8 cellular contexts compared by ENCODE assay signal in the genomic region with DNA sequence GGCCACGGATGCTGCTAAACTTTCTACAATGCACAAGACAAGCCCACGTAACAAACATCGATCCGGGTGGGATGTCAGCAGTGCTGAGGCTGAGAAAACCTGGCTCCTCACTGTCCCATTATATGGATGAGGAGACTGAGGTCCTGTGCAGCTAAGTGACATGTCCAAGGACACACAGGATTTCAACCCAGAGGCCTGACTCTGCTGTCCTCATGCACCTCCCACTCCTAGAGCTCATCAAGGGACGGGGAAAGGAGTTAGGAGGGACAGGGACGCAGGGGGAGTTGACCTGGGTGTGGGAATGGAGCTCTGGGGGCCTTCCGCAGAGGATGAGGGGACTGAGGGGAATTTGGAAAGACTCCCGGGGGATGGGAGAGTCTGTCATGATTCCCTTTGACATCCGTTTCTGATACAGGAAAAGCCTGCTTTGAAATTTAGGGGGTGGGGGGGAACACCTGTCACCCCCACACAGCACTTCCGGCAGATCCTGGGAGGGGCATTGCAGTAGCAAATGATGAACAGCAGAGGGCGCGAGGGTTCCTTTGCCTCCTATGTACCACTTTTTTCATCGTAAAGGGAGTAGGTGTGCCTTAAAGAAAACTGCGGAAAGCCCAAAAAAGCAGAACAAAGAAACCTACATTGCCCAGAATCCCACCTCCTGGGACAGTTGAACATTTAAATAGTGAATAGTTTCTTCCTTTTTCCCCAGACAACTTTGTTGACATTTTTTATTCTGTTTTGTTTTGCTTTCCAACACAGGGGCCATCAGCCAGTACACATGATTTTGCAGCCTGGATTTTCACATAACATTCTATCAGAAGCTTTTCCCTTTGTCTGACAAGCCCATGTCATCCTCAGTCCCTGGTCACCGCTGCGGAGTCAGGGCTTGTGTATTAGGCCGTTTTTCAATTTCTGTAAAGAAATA. TPM values are rescaled to one million over a fixed set of nuclear protein-coding genes. Genes with fewer than 3 reads are reported as not detected.
DNase-seq lines count a peak whose midpoint lies in the region; ATAC-seq and TF ChIP-seq lines count a peak whose summit lies in the region.

No MANE protein-coding gene starts in this region.

- no peaks in the 10 kb centered on the region for H3K79me2 ChIP-seq in OCI-LY7 (ENCODE audit: insufficient read depth, low read depth, low read length)

- peak; percentile 73 for TF ChIP-seq RAD21 in Ishikawa (IDR thresholded peaks at IDR 0.05; ENCODE audit: low read depth)

- H2AFZ ChIP-seq in OCI-LY7 (ENCODE audit: low read length): no peak overlapping the region; the same call in 1 of the 2 replicates

- H3K4me2 ChIP-seq in OCI-LY7 (ENCODE audit: low read length): no peak overlapping the region

- peak; percentile 59 for DNase-seq in Caki2 (ENCODE audit: low read depth)
- DNase-seq in OCI-LY7 (ENCODE audit: low spot score): peak; percentile 82
- peak; percentile 70 to 71 for DNase-seq in activated T-cell treated with anti-CD3 and anti-CD28 coated beads, Interleukin-2, amount 50 U/mL, for 48 hours
- DNase-seq in fibroblast of pulmonary artery (ENCODE audit: low read depth): peak; percentile 66
- peak in 4 of 5 donors; percentile 31 to 53 (median 40) for DNase-seq in ovary
- peak in 1 of 2 donors; percentile 48 for DNase-seq in upper lobe of left lung

- BruUV-seq in OCI-LY7 (replicated peaks; lab: Mats Ljungman, UMichigan): no TSS peak

- POLR2A ChIA-PET in OCI-LY7 (lab: Charles Lee): no interaction called here

- in situ Hi-C loops in Caki2 (cut with HindIII; ENCODE audit: low pct_unique_long_range_greater_than_20kb, low sequenced_read_pairs): no loop called here

- 31 to 42% (median 36%) methylated on average over 17 of the region's 17 CpGs for WGBS in ovary, 3 donors
- WGBS in upper lobe of left lung, 2 donors: 36 to 44% methylated on average over 13 to 17 of the region's 17 CpGs

- ATAC-seq in upper lobe of left lung (ENCODE audit: low FRiP score in 2 of 2) (peak in 1 of 2 donors; percentile 78), GM18868 (IDR thresholded peaks at IDR 0.05; ENCODE audit: unreplicated experiment) (no peak)

- H3K9me3 ChIP-seq in OCI-LY7 (ENCODE audit: low read length): no peaks in the 10 kb centered on the region
- H3K9me3 ChIP-seq in ovary: no peaks in the 10 kb centered on the region
- H3K9me3 ChIP-seq in upper lobe of left lung: no peaks in the 10 kb centered on the region

- intact Hi-C loops in OCI-LY7 (cut with micrococcal nuclease; ENCODE audit: unreplicated experiment): loop anchor here (1.0 to 2.0 kb wide), 2 partner anchors 263 to 392 kb away; no protein-coding TSS in a partner anchor
- intact Hi-C loops in ovary (cut with DNase I): no loop called here

- no peaks in the 10 kb centered on the region for H4K20me1 ChIP-seq in OCI-LY7 (ENCODE audit: insufficient read depth, low read length)

- peaks cover 38% of the 10 kb centered on the region for H3K4me1 ChIP-seq in OCI-LY7 (ENCODE audit: insufficient read depth, low read length, poor library complexity, severe bottlenecking)
- H3K4me1 ChIP-seq in ovary (ENCODE audit: insufficient read depth): no peaks in the 10 kb centered on the region
- H3K4me1 ChIP-seq in upper lobe of left lung: no peaks in the 10 kb centered on the region

- CTCF ChIA-PET in OCI-LY7 (lab: Charles Lee; ENCODE audit: unreplicated experiment): no interaction called here

- H3K36me3 ChIP-seq in OCI-LY7 (ENCODE audit: insufficient read depth, low read length): no peaks in the 10 kb centered on the region
- no peaks in the 10 kb centered on the region for H3K36me3 ChIP-seq in ovary
- H3K36me3 ChIP-seq in upper lobe of left lung: no peaks in the 10 kb centered on the region

- H3K9me2 ChIP-seq in OCI-LY7 (ENCODE audit: insufficient read depth, low read length): no peaks in the 10 kb centered on the region

- no peak overlapping the region for H3K27ac ChIP-seq in OCI-LY7 (ENCODE audit: low read depth, low read length, poor library complexity, severe bottlenecking)
- no peak overlapping the region for H3K27ac ChIP-seq in ovary
- H3K27ac ChIP-seq in upper lobe of left lung: no peak overlapping the region

- TF ChIP-seq CTCF in OCI-LY7 (conservative IDR thresholded peaks at IDR 0.05; ENCODE audit: low read length) (peak; percentile 97), fibroblast of pulmonary artery (IDR thresholded peaks at IDR 0.05; ENCODE audit: low read length, missing control alignments) (peak; percentile 98), ovary (IDR thresholded peaks at IDR 0.05) (peak in 2 of 3 donors; percentile 13 to 24), upper lobe of left lung (IDR thresholded peaks at IDR 0.05) (peak; percentile 60 to 89 (median 78))

- H3K27me3 ChIP-seq in ovary (no peaks in the 10 kb centered on the region), upper lobe of left lung (no peaks in the 10 kb centered on the region)

- H3K4me3 ChIP-seq in OCI-LY7 (ENCODE audit: low read depth, low read length, poor library complexity, severe bottlenecking) (no peak overlapping the region), fibroblast of pulmonary artery (replicated peaks; ENCODE audit: low read depth, low read length) (no peak overlapping the region), ovary (no peak overlapping the region), upper lobe of left lung (no peak overlapping the region)

- TF ChIP-seq POLR2A in ovary (IDR thresholded peaks at IDR 0.05): no peak
- TF ChIP-seq POLR2A in upper lobe of left lung (IDR thresholded peaks at IDR 0.05): no peak

- no peak for TF ChIP-seq EP300 in Ishikawa (IDR thresholded peaks at IDR 0.05; ENCODE audit: borderline replicate concordance)
- TF ChIP-seq EP300 in ovary (IDR thresholded peaks at IDR 0.05): no peak
- no peak for TF ChIP-seq EP300 in upper lobe of left lung (IDR thresholded peaks at IDR 0.05)

TF ChIP-seq in Ishikawa, 13 proteins besides CTCF, POLR2A, EP300 and RAD21:
- TF ChIP-seq TAF1 (IDR thresholded peaks at IDR 0.05; ENCODE audit: low read depth) (no peak), EGR1 (IDR thresholded peaks at IDR 0.05) (no peak), YY1 (IDR thresholded peaks at IDR 0.05; ENCODE audit: low read depth) (no peak), ZBTB7A (IDR thresholded peaks at IDR 0.05; ENCODE audit: low read depth) (no peak), TCF12 (IDR thresholded peaks at IDR 0.05; ENCODE audit: low read depth) (no peak), CEBPB (IDR thresholded peaks at IDR 0.05) (no peak), FOXM1 (IDR thresholded peaks at IDR 0.05; ENCODE audit: borderline replicate concordance, low read depth) (no peak), CREB1 (IDR thresholded peaks at IDR 0.05; ENCODE audit: low read depth) (no peak), NFIC (IDR thresholded peaks at IDR 0.05) (no peak), TEAD4 (IDR thresholded peaks at IDR 0.05) (no peak)
- TF ChIP-seq, protein P1, sequence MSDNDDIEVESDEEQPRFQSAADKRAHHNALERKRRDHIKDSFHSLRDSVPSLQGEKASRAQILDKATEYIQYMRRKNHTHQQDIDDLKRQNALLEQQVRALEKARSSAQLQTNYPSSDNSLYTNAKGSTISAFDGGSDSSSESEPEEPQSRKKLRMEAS (IDR thresholded peaks at IDR 0.05): no peak
- TF ChIP-seq, protein P2, sequence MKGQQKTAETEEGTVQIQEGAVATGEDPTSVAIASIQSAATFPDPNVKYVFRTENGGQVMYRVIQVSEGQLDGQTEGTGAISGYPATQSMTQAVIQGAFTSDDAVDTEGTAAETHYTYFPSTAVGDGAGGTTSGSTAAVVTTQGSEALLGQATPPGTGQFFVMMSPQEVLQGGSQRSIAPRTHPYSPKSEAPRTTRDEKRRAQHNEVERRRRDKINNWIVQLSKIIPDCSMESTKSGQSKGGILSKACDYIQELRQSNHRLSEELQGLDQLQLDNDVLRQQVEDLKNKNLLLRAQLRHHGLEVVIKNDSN (IDR thresholded peaks at IDR 0.05): no peak
- TF ChIP-seq, protein P3, sequence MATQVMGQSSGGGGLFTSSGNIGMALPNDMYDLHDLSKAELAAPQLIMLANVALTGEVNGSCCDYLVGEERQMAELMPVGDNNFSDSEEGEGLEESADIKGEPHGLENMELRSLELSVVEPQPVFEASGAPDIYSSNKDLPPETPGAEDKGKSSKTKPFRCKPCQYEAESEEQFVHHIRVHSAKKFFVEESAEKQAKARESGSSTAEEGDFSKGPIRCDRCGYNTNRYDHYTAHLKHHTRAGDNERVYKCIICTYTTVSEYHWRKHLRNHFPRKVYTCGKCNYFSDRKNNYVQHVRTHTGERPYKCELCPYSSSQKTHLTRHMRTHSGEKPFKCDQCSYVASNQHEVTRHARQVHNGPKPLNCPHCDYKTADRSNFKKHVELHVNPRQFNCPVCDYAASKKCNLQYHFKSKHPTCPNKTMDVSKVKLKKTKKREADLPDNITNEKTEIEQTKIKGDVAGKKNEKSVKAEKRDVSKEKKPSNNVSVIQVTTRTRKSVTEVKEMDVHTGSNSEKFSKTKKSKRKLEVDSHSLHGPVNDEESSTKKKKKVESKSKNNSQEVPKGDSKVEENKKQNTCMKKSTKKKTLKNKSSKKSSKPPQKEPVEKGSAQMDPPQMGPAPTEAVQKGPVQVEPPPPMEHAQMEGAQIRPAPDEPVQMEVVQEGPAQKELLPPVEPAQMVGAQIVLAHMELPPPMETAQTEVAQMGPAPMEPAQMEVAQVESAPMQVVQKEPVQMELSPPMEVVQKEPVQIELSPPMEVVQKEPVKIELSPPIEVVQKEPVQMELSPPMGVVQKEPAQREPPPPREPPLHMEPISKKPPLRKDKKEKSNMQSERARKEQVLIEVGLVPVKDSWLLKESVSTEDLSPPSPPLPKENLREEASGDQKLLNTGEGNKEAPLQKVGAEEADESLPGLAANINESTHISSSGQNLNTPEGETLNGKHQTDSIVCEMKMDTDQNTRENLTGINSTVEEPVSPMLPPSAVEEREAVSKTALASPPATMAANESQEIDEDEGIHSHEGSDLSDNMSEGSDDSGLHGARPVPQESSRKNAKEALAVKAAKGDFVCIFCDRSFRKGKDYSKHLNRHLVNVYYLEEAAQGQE (IDR thresholded peaks at IDR 0.05; ENCODE audit: low read depth): no peak

RNA-seq across cellular contexts. Expression of a gene that starts 48.6 kb away (rescaled TPM):
- total RNA-seq in Caki2 (2014; rRNA removed; shearing (Covaris generic); ENCODE audit: low replicate concordance): 7.9 TPM in 2 replicates
- total RNA-seq in OCI-LY7 (2014; rRNA removed; shearing (Covaris generic)): not detected in 2 replicates
- total RNA-seq in OCI-LY7 (2022) (not detected in 2 replicates), ovary (10 to 100 TPM in 5 of 7 donors, 1 to 10 TPM in 2; 7.3 to 27.7 (median 15.1) TPM), upper lobe of left lung (10 to 100 TPM in 4 of 6 donors, 1 to 10 TPM in 2; 5.5 to 93.2 (median 13.8) TPM)
- polyA plus RNA-seq in ovary: 10 to 100 TPM; 11.0 to 18.4 TPM

Comparison
In these comparisons a context has a peak if more than half of its experiments do, and no peak if none do; other contexts are left out.
1. CTCF ChIP-seq: peak in every context shown above with its lines; median percentile 98 in fibroblast of pulmonary artery; 97 in OCI-LY7; 78 in upper lobe of left lung; 18 in ovary.